Comparison of ENCODE assay signal across 30 cellular contexts in genomic region chr5:96374653-96375052, GRCh38. TPM values are rescaled to one million over a fixed set of nuclear protein-coding genes. Genes with fewer than 3 reads are reported as not detected.
DNase-seq lines count a peak whose midpoint lies in the region; ATAC-seq and TF ChIP-seq lines count a peak whose summit lies in the region.
"Had no signal": no experiment of that assay in that cellular context is flagged by ENCODE, and none has a peak within 500 bp of the region (broad histone marks: within the 10 kb centered on the region; RNA-seq: fewer than 3 reads in every experiment).

No MANE protein-coding gene starts in this region.

- H3K4me1 Mint-ChIP-seq in natural killer cell treated with Interleukin-12 subunit alpha and Interleukin-12 subunit beta and Interleukin-15 and Interleukin-18, amount 100 ng/mL, for 72 hours (ENCODE audit: low read depth in 2 of 2) = no peaks in the 10 kb centered on the region
- H3K4me1 Mint-ChIP-seq in natural killer cell (no peaks in the 10 kb centered on the region), GM23338 (no peaks in the 10 kb centered on the region)
- peaks cover 10% of the 10 kb centered on the region for H3K4me1 Mint-ChIP-seq in activated CD4-positive, alpha-beta memory T cell treated with anti-CD3 and anti-CD28 coated beads, Interleukin-2, amount 10 ng/mL, durations not matched to agents 7 days and 5 days

- no peaks in the 10 kb centered on the region for H3F3A ChIP-seq in GM23338 (replicated peaks; ENCODE audit: low read depth)

- no peaks in the 10 kb centered on the region for H3K79me2 ChIP-seq in GM23338 (replicated peaks; ENCODE audit: insufficient read depth)

- H2AFZ ChIP-seq in GM23338 = peak overlapping the region; percentile 85
- H2AFZ ChIP-seq: GM23248, PC-9 had no signal

- TF ChIP-seq CTCF in natural killer cell (IDR thresholded peaks at IDR 0.05) = no peak
- TF ChIP-seq CTCF in GM23338 (conservative IDR thresholded peaks at IDR 0.05; ENCODE audit: low read depth in 2 of 2) = no peak

- H3K27ac Mint-ChIP-seq in natural killer cell treated with Interleukin-12 subunit alpha and Interleukin-12 subunit beta and Interleukin-15 and Interleukin-18, amount 100 ng/mL, for 72 hours = no peak overlapping the region
- H3K27ac Mint-ChIP-seq in natural killer cell (no peak overlapping the region), GM23338 (no peak overlapping the region)
- no peak overlapping the region for H3K27ac Mint-ChIP-seq in activated CD4-positive, alpha-beta memory T cell treated with anti-CD3 and anti-CD28 coated beads, Interleukin-2, amount 10 ng/mL, durations not matched to agents 7 days and 5 days
- H3K27ac Mint-ChIP-seq: dendritic cell treated with granulocyte-macrophage colony-stimulating factor and Interleukin-4, amounts not matched to agents 40 ng/mL and 50 ng/mL, for 4 days; endodermal cell had no signal

- no peaks in the 10 kb centered on the region for H3K9me2 ChIP-seq in GM23338 (ENCODE audit: insufficient read depth)
- H3K9me2 ChIP-seq: SK-N-SH had no signal

- H3K4me2 ChIP-seq in GM23338 = no peak overlapping the region
- H3K4me2 ChIP-seq: PC-9, SK-N-SH had no signal

- peaks cover 20 to 22% of the 10 kb centered on the region in 2 donors for H3K27me3 Mint-ChIP-seq in natural killer cell treated with Interleukin-12 subunit alpha and Interleukin-12 subunit beta and Interleukin-15 and Interleukin-18, amount 100 ng/mL, for 72 hours
- H3K27me3 Mint-ChIP-seq in natural killer cell (ENCODE audit: low read depth in 2 of 2) (peaks cover 11 to 40% of the 10 kb centered on the region in 2 donors), GM23338 (ENCODE audit: insufficient read depth, low read depth, poor library complexity) (peaks cover 2% of the 10 kb centered on the region)
- peaks cover 16% of the 10 kb centered on the region for H3K27me3 Mint-ChIP-seq in activated CD4-positive, alpha-beta memory T cell treated with anti-CD3 and anti-CD28 coated beads, Interleukin-2, amount 10 ng/mL, durations not matched to agents 7 days and 5 days

- no peaks in the 10 kb centered on the region for H3K4me1 ChIP-seq in GM23338 (ENCODE audit: insufficient read depth)
- H3K4me1 ChIP-seq: pancreas had no signal

- CTCF ChIA-PET in activated CD4-positive, alpha-beta memory T cell treated with anti-CD3 and anti-CD28 coated beads, Interleukin-2, amount 10 ng/mL, durations not matched to agents 7 days and 5 days (lab: Charles Lee) = no interaction called here

- H3K4me3 Mint-ChIP-seq in natural killer cell treated with Interleukin-12 subunit alpha and Interleukin-12 subunit beta and Interleukin-15 and Interleukin-18, amount 100 ng/mL, for 72 hours = peak overlapping the region; percentile 9
- H3K4me3 Mint-ChIP-seq in natural killer cell (no peak overlapping the region), GM23338 (no peak overlapping the region)
- H3K4me3 Mint-ChIP-seq in activated CD4-positive, alpha-beta memory T cell treated with anti-CD3 and anti-CD28 coated beads, Interleukin-2, amount 10 ng/mL, durations not matched to agents 7 days and 5 days = no peak overlapping the region
- H3K4me3 Mint-ChIP-seq: dendritic cell treated with granulocyte-macrophage colony-stimulating factor and Interleukin-4, amounts not matched to agents 40 ng/mL and 50 ng/mL, for 4 days; endodermal cell; neural crest cell had no signal

- H3K9me3 Mint-ChIP-seq in natural killer cell treated with Interleukin-12 subunit alpha and Interleukin-12 subunit beta and Interleukin-15 and Interleukin-18, amount 100 ng/mL, for 72 hours = no peaks in the 10 kb centered on the region
- H3K9me3 Mint-ChIP-seq in natural killer cell (no peaks in the 10 kb centered on the region), GM23338 (peaks cover 2% of the 10 kb centered on the region; the same call in 1 of the 3 replicates)
- no peaks in the 10 kb centered on the region for H3K9me3 Mint-ChIP-seq in activated CD4-positive, alpha-beta memory T cell treated with anti-CD3 and anti-CD28 coated beads, Interleukin-2, amount 10 ng/mL, durations not matched to agents 7 days and 5 days
- H3K9me3 Mint-ChIP-seq: dendritic cell treated with granulocyte-macrophage colony-stimulating factor and Interleukin-4, amounts not matched to agents 40 ng/mL and 50 ng/mL, for 4 days; neural crest cell had no signal

- no peak overlapping the region for H3K4me3 ChIP-seq in GM23338
- H3K4me3 ChIP-seq: GM23248, pancreas, PC-9 had no signal

- no peaks in the 10 kb centered on the region for H3K27me3 ChIP-seq in GM23338 (ENCODE audit: insufficient read depth)
- H3K27me3 ChIP-seq: pancreas had no signal

- no peak for DNase-seq in natural killer cell treated with Interleukin-12 subunit alpha and Interleukin-12 subunit beta and Interleukin-15 and Interleukin-18, amount 100 ng/mL, for 72 hours (ENCODE audit: low spot score)
- DNase-seq in natural killer cell = no peak
- no peak for DNase-seq in GM23338 (ENCODE audit: low spot score)
- DNase-seq in activated CD4-positive, alpha-beta memory T cell treated with anti-CD3 and anti-CD28 coated beads, Interleukin-2, amount 10 ng/mL, durations not matched to agents 7 days and 5 days = peak; percentile 45
- peak; percentile 27 for DNase-seq in stimulated activated CD8-positive, alpha-beta memory T cell treated with anti-CD3 and anti-CD28 coated beads, Interleukin-4, amount 100 ng/mL, for 48 hours
- DNase-seq: activated CD4-positive, CD25-positive, alpha-beta regulatory T cell treated with anti-CD3 and anti-CD28 coated beads, Interleukin-2, amount 50 U/mL, for 72 hours; caudate nucleus; DMS53; endodermal cell; glutamatergic neuron; GM23248; NCI-H146; NCI-H226; NCI-H526 treated with DMSO at 0.1 percent for 48 hours; pancreas; PC-9; retina; SK-N-SH; trophoblast cell had no signal

- H4K20me1 ChIP-seq in GM23338 (replicated peaks; ENCODE audit: insufficient read depth) = no peaks in the 10 kb centered on the region

- no peaks in the 10 kb centered on the region for H3K36me3 ChIP-seq in GM23338 (ENCODE audit: insufficient read depth)
- H3K36me3 ChIP-seq: pancreas had no signal

- H3K36me3 Mint-ChIP-seq in natural killer cell treated with Interleukin-12 subunit alpha and Interleukin-12 subunit beta and Interleukin-15 and Interleukin-18, amount 100 ng/mL, for 72 hours = no peaks in the 10 kb centered on the region
- H3K36me3 Mint-ChIP-seq in natural killer cell (no peaks in the 10 kb centered on the region), GM23338 (ENCODE audit: low read depth) (no peaks in the 10 kb centered on the region)
- H3K36me3 Mint-ChIP-seq in activated CD4-positive, alpha-beta memory T cell treated with anti-CD3 and anti-CD28 coated beads, Interleukin-2, amount 10 ng/mL, durations not matched to agents 7 days and 5 days (ENCODE audit: low read depth) = no peaks in the 10 kb centered on the region

- intact Hi-C loops in natural killer cell (cut with micrococcal nuclease) = no loop called here

- no peak for ATAC-seq in natural killer cell treated with Interleukin-12 subunit alpha and Interleukin-12 subunit beta and Interleukin-15 and Interleukin-18, amount 100 ng/mL, for 72 hours
- no peak for ATAC-seq in natural killer cell
- no peak for ATAC-seq in GM23338
- ATAC-seq in GM18861 (IDR thresholded peaks at IDR 0.05; ENCODE audit: unreplicated experiment) = no peak
- no peak for ATAC-seq in HG02678 (IDR thresholded peaks at IDR 0.05; ENCODE audit: unreplicated experiment)
- ATAC-seq: esophagus mucosa, left lobe of liver, pancreas had no signal

- POLR2A ChIA-PET in activated CD4-positive, alpha-beta memory T cell treated with anti-CD3 and anti-CD28 coated beads, Interleukin-2, amount 10 ng/mL, durations not matched to agents 7 days and 5 days (lab: Charles Lee) = no interaction called here

- H3K27ac ChIP-seq in GM23338 (ENCODE audit: low read depth) = no peak overlapping the region
- H3K27ac ChIP-seq: GM23248, pancreas, PC-9 had no signal

TF ChIP-seq in GM23338, 12 proteins besides CTCF, POLR2A, EP300 and RAD21 (continues in another document):
- no peak for TF ChIP-seq EZH2 (IDR thresholded peaks at IDR 0.05; ENCODE audit: low read depth, unreplicated experiment)
- TF ChIP-seq ZNF331 (CRISPR knock-in tag; IDR thresholded peaks at IDR 0.05; ENCODE audit: low read depth) = no peak
- no peak for TF ChIP-seq NANOG (IDR thresholded peaks at IDR 0.05; ENCODE audit: borderline replicate concordance)
- no peak for TF ChIP-seq JUNB (IDR thresholded peaks at IDR 0.05; ENCODE audit: unreplicated experiment)
- no peak for TF ChIP-seq POLR2AphosphoS5 (IDR thresholded peaks at IDR 0.05; ENCODE audit: low read depth)
- no peak for TF ChIP-seq CREB1 (CRISPR knock-in tag; IDR thresholded peaks at IDR 0.05; ENCODE audit: low read depth)

RNA-seq across cellular contexts. Expression of gene PCSK1, which starts 58.4 kb away (rescaled TPM):
- total RNA-seq in natural killer cell treated with Interleukin-12 subunit alpha and Interleukin-12 subunit beta and Interleukin-15 and Interleukin-18, amount 100 ng/mL, for 72 hours = not detected
- total RNA-seq in natural killer cell = not detected
- 2.7 and 6.2 TPM in 2 replicates for total RNA-seq in GM23338 (2014; rRNA removed; shearing (Covaris generic))
- polyA plus RNA-seq in GM23338 (2016; fragmentation: Nextera tagmentation; extraction: Ambion mirVana) = 2.3 and 2.7 TPM in 2 replicates
- total RNA-seq in activated CD4-positive, alpha-beta memory T cell treated with anti-CD3 and anti-CD28 coated beads, Interleukin-2, amount 10 ng/mL, durations not matched to agents 7 days and 5 days = not detected
- total RNA-seq: endodermal cell; G401; left lobe of liver; mucosa of gallbladder; PC-9; skeletal muscle tissue; T-helper 2 cell treated with Interferon-gamma antibody and Interleukin-4, amounts not matched to agents 100 ng/mL and 5 ng/mL, for 36 hours had no signal
- polyA plus RNA-seq: AG04450 had no signal

Comparison
In these comparisons a context has a peak if more than half of its experiments do, and no peak if none do; other contexts are left out.
1. DNase-seq: peak in activated CD4-positive, alpha-beta memory T cell treated with anti-CD3 and anti-CD28 coated beads, Interleukin-2, amount 10 ng/mL, durations not matched to agents 7 days and 5 days (single experiment) and stimulated activated CD8-positive, alpha-beta memory T cell treated with anti-CD3 and anti-CD28 coated beads, Interleukin-4, amount 100 ng/mL, for 48 hours (single experiment); none in natural killer cell treated with Interleukin-12 subunit alpha and Interleukin-12 subunit beta and Interleukin-15 and Interleukin-18, amount 100 ng/mL, for 72 hours (single experiment), natural killer cell (single experiment) and GM23338 (single experiment).